1 cellular context compared by ENCODE assay signal in the genomic region with DNA sequence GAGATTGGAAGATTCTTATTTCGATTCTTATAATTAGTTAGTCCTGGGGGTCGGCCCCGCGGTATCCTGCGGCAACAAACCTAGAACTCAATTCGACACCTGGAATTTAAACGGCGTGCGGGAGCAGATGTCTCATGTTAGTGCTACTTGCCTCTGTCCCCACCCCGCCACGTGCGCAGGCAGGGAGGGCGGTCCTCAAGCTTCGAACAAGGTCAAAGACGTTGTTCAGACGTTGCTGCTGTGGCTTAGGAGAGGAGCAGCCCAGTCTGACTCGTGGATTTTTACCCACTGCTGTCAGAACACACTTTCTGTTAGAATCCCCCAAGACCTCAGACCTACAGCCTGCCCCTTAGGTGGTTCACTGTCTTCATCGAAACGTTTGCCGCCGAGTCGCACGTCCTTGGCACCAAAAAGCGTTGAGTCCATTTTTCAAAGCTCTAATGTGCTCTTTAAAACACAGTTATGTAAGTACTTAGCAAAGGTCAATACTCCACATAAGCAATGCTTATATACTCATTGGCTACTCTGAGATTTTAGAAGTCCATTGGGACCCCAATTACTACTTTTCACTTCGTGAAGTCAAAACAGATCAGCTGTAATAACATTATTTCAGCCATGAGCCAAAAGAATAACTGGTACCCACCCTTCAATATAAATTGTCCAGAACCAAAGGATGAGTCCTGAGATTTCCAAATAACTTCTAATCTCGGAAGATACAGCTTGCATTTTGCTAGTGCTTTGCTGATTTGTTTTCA.
TF ChIP-seq lines count a peak whose summit lies in the region.

No MANE protein-coding gene starts in this region.

TF ChIP-seq in K562, 482 proteins besides CTCF, POLR2A, EP300 and RAD21 (continued from another document):
- TF ChIP-seq ELF1 (tag; IDR thresholded peaks at IDR 0.05) = 0 out of 2 replicates have a peak, but pooled peaks have one; percentile 94
- TF ChIP-seq, protein P1, sequence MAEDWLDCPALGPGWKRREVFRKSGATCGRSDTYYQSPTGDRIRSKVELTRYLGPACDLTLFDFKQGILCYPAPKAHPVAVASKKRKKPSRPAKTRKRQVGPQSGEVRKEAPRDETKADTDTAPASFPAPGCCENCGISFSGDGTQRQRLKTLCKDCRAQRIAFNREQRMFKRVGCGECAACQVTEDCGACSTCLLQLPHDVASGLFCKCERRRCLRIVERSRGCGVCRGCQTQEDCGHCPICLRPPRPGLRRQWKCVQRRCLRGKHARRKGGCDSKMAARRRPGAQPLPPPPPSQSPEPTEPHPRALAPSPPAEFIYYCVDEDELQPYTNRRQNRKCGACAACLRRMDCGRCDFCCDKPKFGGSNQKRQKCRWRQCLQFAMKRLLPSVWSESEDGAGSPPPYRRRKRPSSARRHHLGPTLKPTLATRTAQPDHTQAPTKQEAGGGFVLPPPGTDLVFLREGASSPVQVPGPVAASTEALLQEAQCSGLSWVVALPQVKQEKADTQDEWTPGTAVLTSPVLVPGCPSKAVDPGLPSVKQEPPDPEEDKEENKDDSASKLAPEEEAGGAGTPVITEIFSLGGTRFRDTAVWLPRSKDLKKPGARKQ (CRISPR knock-in tag; IDR thresholded peaks at IDR 0.05) = peak; percentile 43
- TF ChIP-seq SMARCE1 (IDR thresholded peaks at IDR 0.05) = peak; percentile 65
- TF ChIP-seq, protein P2, sequence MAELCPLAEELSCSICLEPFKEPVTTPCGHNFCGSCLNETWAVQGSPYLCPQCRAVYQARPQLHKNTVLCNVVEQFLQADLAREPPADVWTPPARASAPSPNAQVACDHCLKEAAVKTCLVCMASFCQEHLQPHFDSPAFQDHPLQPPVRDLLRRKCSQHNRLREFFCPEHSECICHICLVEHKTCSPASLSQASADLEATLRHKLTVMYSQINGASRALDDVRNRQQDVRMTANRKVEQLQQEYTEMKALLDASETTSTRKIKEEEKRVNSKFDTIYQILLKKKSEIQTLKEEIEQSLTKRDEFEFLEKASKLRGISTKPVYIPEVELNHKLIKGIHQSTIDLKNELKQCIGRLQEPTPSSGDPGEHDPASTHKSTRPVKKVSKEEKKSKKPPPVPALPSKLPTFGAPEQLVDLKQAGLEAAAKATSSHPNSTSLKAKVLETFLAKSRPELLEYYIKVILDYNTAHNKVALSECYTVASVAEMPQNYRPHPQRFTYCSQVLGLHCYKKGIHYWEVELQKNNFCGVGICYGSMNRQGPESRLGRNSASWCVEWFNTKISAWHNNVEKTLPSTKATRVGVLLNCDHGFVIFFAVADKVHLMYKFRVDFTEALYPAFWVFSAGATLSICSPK (IDR thresholded peaks at IDR 0.05; ENCODE audit: borderline replicate concordance) = no peak
- TF ChIP-seq, protein P3, sequence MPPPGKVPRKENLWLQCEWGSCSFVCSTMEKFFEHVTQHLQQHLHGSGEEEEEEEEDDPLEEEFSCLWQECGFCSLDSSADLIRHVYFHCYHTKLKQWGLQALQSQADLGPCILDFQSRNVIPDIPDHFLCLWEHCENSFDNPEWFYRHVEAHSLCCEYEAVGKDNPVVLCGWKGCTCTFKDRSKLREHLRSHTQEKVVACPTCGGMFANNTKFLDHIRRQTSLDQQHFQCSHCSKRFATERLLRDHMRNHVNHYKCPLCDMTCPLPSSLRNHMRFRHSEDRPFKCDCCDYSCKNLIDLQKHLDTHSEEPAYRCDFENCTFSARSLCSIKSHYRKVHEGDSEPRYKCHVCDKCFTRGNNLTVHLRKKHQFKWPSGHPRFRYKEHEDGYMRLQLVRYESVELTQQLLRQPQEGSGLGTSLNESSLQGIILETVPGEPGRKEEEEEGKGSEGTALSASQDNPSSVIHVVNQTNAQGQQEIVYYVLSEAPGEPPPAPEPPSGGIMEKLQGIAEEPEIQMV (tag; conservative IDR thresholded peaks at IDR 0.05; ENCODE audit: low read depth) = no peak
- no peak; the same call in 1 of the 2 replicates for TF ChIP-seq HEY1 (CRISPR knock-in tag; IDR thresholded peaks at IDR 0.05; ENCODE audit: borderline replicate concordance)
- TF ChIP-seq, protein P4, sequence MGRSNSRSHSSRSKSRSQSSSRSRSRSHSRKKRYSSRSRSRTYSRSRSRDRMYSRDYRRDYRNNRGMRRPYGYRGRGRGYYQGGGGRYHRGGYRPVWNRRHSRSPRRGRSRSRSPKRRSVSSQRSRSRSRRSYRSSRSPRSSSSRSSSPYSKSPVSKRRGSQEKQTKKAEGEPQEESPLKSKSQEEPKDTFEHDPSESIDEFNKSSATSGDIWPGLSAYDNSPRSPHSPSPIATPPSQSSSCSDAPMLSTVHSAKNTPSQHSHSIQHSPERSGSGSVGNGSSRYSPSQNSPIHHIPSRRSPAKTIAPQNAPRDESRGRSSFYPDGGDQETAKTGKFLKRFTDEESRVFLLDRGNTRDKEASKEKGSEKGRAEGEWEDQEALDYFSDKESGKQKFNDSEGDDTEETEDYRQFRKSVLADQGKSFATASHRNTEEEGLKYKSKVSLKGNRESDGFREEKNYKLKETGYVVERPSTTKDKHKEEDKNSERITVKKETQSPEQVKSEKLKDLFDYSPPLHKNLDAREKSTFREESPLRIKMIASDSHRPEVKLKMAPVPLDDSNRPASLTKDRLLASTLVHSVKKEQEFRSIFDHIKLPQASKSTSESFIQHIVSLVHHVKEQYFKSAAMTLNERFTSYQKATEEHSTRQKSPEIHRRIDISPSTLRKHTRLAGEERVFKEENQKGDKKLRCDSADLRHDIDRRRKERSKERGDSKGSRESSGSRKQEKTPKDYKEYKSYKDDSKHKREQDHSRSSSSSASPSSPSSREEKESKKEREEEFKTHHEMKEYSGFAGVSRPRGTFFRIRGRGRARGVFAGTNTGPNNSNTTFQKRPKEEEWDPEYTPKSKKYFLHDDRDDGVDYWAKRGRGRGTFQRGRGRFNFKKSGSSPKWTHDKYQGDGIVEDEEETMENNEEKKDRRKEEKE (IDR thresholded peaks at IDR 0.05; ENCODE audit: borderline replicate concordance in 1 of 2, control insufficient read depth in 1 of 2, low read depth in 2 of 2, low read length in 1 of 2) = no peak
- TF ChIP-seq DNMT1 (IDR thresholded peaks at IDR 0.05) = no peak
- TF ChIP-seq, protein P5, sequence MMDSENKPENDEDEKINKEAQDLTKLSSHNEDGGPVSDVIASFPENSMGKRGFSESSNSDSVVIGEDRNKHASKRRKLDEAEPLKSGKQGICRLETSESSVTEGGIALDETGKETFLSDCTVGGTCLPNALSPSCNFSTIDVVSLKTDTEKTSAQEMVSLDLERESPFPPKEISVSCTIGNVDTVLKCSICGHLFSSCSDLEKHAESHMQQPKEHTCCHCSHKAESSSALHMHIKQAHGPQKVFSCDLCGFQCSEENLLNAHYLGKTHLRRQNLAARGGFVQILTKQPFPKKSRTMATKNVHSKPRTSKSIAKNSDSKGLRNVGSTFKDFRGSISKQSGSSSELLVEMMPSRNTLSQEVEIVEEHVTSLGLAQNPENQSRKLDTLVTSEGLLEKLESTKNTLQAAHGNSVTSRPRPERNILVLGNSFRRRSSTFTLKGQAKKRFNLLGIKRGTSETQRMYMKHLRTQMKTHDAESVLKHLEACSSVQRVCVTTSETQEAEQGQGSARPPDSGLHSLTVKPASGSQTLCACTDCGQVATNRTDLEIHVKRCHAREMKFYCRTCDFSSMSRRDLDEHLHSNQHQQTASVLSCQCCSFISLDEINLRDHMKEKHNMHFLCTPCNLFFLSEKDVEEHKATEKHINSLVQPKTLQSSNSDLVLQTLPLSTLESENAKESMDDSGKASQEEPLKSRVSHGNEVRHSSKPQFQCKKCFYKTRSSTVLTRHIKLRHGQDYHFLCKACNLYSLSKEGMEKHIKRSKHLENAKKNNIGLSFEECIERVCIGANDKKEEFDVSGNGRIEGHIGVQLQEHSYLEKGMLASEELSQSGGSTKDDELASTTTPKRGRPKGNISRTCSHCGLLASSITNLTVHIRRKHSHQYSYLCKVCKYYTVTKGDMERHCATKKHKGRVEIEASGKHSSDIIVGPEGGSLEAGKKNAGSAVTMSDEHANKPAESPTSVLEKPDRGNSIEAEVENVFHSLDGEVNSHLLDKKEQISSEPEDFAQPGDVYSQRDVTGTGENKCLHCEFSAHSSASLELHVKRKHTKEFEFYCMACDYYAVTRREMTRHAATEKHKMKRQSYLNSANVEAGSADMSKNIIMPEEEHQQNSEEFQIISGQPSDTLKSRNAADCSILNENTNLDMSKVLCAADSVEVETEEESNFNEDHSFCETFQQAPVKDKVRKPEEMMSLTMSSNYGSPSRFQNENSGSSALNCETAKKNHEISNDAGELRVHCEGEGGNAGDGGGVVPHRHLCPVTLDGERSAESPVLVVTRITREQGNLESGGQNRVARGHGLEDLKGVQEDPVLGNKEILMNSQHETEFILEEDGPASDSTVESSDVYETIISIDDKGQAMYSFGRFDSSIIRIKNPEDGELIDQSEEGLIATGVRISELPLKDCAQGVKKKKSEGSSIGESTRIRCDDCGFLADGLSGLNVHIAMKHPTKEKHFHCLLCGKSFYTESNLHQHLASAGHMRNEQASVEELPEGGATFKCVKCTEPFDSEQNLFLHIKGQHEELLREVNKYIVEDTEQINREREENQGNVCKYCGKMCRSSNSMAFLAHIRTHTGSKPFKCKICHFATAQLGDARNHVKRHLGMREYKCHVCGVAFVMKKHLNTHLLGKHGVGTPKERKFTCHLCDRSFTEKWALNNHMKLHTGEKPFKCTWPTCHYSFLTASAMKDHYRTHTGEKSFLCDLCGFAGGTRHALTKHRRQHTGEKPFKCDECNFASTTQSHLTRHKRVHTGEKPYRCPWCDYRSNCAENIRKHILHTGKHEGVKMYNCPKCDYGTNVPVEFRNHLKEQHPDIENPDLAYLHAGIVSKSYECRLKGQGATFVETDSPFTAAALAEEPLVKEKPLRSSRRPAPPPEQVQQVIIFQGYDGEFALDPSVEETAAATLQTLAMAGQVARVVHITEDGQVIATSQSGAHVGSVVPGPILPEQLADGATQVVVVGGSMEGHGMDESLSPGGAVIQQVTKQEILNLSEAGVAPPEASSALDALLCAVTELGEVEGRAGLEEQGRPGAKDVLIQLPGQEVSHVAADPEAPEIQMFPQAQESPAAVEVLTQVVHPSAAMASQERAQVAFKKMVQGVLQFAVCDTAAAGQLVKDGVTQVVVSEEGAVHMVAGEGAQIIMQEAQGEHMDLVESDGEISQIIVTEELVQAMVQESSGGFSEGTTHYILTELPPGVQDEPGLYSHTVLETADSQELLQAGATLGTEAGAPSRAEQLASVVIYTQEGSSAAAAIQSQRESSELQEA (IDR thresholded peaks at IDR 0.05; ENCODE audit: low read depth) = no peak
- TF ChIP-seq PRMT5 (CRISPR knock-in tag; IDR thresholded peaks at IDR 0.05) = peak; percentile 41; the same call in 1 of the 2 replicates
- TF ChIP-seq CBX2 (IDR thresholded peaks at IDR 0.05; ENCODE audit: insufficient read depth, low read length, poor library complexity, severe bottlenecking) = no peak
- no peak for TF ChIP-seq FOSL1 (tag; conservative IDR thresholded peaks at IDR 0.05)
- TF ChIP-seq, protein P6, sequence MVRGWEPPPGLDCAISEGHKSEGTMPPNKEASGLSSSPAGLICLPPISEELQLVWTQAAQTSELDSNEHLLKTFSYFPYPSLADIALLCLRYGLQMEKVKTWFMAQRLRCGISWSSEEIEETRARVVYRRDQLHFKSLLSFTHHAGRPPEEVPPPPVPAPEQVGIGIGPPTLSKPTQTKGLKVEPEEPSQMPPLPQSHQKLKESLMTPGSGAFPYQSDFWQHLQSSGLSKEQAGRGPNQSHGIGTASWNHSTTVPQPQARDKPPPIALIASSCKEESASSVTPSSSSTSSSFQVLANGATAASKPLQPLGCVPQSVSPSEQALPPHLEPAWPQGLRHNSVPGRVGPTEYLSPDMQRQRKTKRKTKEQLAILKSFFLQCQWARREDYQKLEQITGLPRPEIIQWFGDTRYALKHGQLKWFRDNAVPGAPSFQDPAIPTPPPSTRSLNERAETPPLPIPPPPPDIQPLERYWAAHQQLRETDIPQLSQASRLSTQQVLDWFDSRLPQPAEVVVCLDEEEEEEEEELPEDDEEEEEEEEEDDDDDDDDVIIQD (CRISPR knock-in tag; IDR thresholded peaks at IDR 0.05) = no peak
- no peak; the same call in 1 of the 2 replicates for TF ChIP-seq NFXL1 (CRISPR knock-in tag; IDR thresholded peaks at IDR 0.05)
- TF ChIP-seq SMARCC2 (IDR thresholded peaks at IDR 0.05; ENCODE audit: low read depth) = 0 out of 2 replicates have a peak, but pooled peaks have one; percentile 11
- TF ChIP-seq RBM39 (optimal IDR thresholded peaks at IDR 0.05; ENCODE audit: low read depth, low read length) = peak; percentile 84
- TF ChIP-seq ZNF707 (CRISPR knock-in tag; conservative IDR thresholded peaks at IDR 0.05) = no peak; the same call in 1 of the 2 replicates
